Comparison of ENCODE assay signal across 19 cellular contexts in genomic region chr15:80081390-80081789, GRCh38. TPM values are rescaled to one million over a fixed set of nuclear protein-coding genes. Genes with fewer than 3 reads are reported as not detected.
DNase-seq lines count a peak whose midpoint lies in the region; ATAC-seq, FAIRE-seq and TF ChIP-seq lines count a peak whose summit lies in the region.
"Had no signal": no experiment of that assay in that cellular context is flagged by ENCODE, and none has a peak within 500 bp of the region (broad histone marks: within the 10 kb centered on the region; RNA-seq: fewer than 3 reads in every experiment).

No MANE protein-coding gene starts in this region.

- H3K4me2 ChIP-seq in Karpas-422 (ENCODE audit: low read depth, low read length, poor library complexity, severe bottlenecking), result no peak overlapping the region

- H3K27ac ChIP-seq in Karpas-422 (ENCODE audit: low read length) (peak overlapping the region; percentile 30), testis (no peak overlapping the region), SJCRH30 (no peak overlapping the region)
- H3K27ac ChIP-seq: left ventricle myocardium inferior, vagina had no signal

- H3K4me1 Mint-ChIP-seq in T-helper 17 cell (peaks cover 23% of the 10 kb centered on the region), natural killer cell (peaks cover 37 to 41% of the 10 kb centered on the region in 2 donors)

- no peaks in the 10 kb centered on the region for H3K9me2 ChIP-seq in Karpas-422 (replicated peaks; ENCODE audit: insufficient read depth, low read length)

- peak; percentile 74 for FAIRE-seq in GM12892 (lab: Jason Lieb, UNC)

- no peak overlapping the region for H2AFZ ChIP-seq in Karpas-422 (ENCODE audit: low read length)

- H3K36me3 Mint-ChIP-seq in T-helper 17 cell (ENCODE audit: low read depth) (no peaks in the 10 kb centered on the region), natural killer cell (no peaks in the 10 kb centered on the region)

- ATAC-seq in T-helper 17 cell (peak; percentile 46), natural killer cell (peak; percentile 50 to 74 (median 60)), HG03139 (IDR thresholded peaks at IDR 0.05; ENCODE audit: unreplicated experiment) (no peak)

- H3K36me3 ChIP-seq in Karpas-422 (ENCODE audit: insufficient read depth, low read length), result peaks cover 9% of the 10 kb centered on the region; the same call in 1 of the 2 replicates
- peaks cover 4% of the 10 kb centered on the region for H3K36me3 ChIP-seq in testis (ENCODE audit: low read depth, missing control alignments)
- 0 out of 2 replicates have a peak, but pooled peaks cover 4% of the 10 kb centered on the region for H3K36me3 ChIP-seq in SJCRH30
- H3K36me3 ChIP-seq: left ventricle myocardium inferior, vagina had no signal

- H3K27me3 Mint-ChIP-seq in T-helper 17 cell (no peaks in the 10 kb centered on the region), natural killer cell (ENCODE audit: low read depth in 2 of 2) (no peaks in the 10 kb centered on the region)
- H3K27me3 Mint-ChIP-seq: activated CD4-positive, alpha-beta T cell treated with anti-CD3 and anti-CD28 coated beads, Interleukin-2, amount 10 ng/mL, durations not matched to agents 7 days and 5 days had no signal

- H3K79me2 ChIP-seq in Karpas-422 (ENCODE audit: low read length), result peaks cover 96% of the 10 kb centered on the region

- intact Hi-C loops in natural killer cell (cut with micrococcal nuclease), result no loop called here
- intact Hi-C loops in testis (cut with DNase I; ENCODE audit: low total_unique reads), result no loop called here

- DNase-seq in GM12892 (ENCODE audit: insufficient read length) (no peak), Karpas-422 (peak; percentile 79), T-helper 17 cell (no peak), natural killer cell (no peak), amniotic stem cell (lab: John Stamatoyannopoulos, UW) (no peak), testis (no peak), SJCRH30 (no peak)
- DNase-seq: activated CD4-positive, alpha-beta T cell treated with anti-CD3 and anti-CD28 coated beads, Interleukin-2, amount 10 ng/mL, durations not matched to agents 7 days and 5 days; aorta; C1 segment of cervical spinal cord; hippocampal formation; left ventricle myocardium inferior; NCI-H2081; nephron progenitor cell; NK-92 treated with Interleukin-12 subunit alpha and Interleukin-12 subunit beta, amount 100 ng/mL, for 24 hours; stimulated activated CD4-positive, alpha-beta T cell treated with anti-CD3 and anti-CD28 coated beads, Interleukin-2, amount 100 ng/mL, for 48 hours had no signal

- H3K4me3 Mint-ChIP-seq in T-helper 17 cell, result no peak overlapping the region
- no peak overlapping the region for H3K4me3 Mint-ChIP-seq in natural killer cell
- H3K4me3 Mint-ChIP-seq: activated CD4-positive, alpha-beta T cell treated with anti-CD3 and anti-CD28 coated beads, Interleukin-2, amount 10 ng/mL, durations not matched to agents 7 days and 5 days; activated T-helper 1 cell treated with anti-CD3 and anti-CD28 coated beads, Interleukin-12 subunit alpha, Interleukin-12 subunit beta, Interleukin-2, Interleukin-4 antibody, amounts not matched to agents 30 ng/mL and 10 ng/mL and 1 ng/mL, durations not matched to agents 14 hours and 24 hours and 36 hours; nephron progenitor cell had no signal

- H3K4me1 ChIP-seq in Karpas-422 (ENCODE audit: low read length) (peaks cover 16% of the 10 kb centered on the region), testis (no peaks in the 10 kb centered on the region), SJCRH30 (no peaks in the 10 kb centered on the region)
- H3K4me1 ChIP-seq: vagina had no signal

- TF ChIP-seq CTCF in natural killer cell (IDR thresholded peaks at IDR 0.05), result no peak
- no peak for TF ChIP-seq CTCF in testis (IDR thresholded peaks at IDR 0.05)

- H3K27ac Mint-ChIP-seq in T-helper 17 cell (no peak overlapping the region), natural killer cell (peak overlapping the region; percentile 7 to 68)
- H3K27ac Mint-ChIP-seq: activated CD4-positive, alpha-beta T cell treated with anti-CD3 and anti-CD28 coated beads, Interleukin-2, amount 10 ng/mL, durations not matched to agents 7 days and 5 days; activated T-helper 1 cell treated with anti-CD3 and anti-CD28 coated beads, Interleukin-12 subunit alpha, Interleukin-12 subunit beta, Interleukin-2, Interleukin-4 antibody, amounts not matched to agents 30 ng/mL and 10 ng/mL and 1 ng/mL, durations not matched to agents 14 hours and 24 hours and 36 hours; nephron progenitor cell had no signal

- no peaks in the 10 kb centered on the region for H3K9me3 Mint-ChIP-seq in natural killer cell
- H3K9me3 Mint-ChIP-seq: activated CD4-positive, alpha-beta T cell treated with anti-CD3 and anti-CD28 coated beads, Interleukin-2, amount 10 ng/mL, durations not matched to agents 7 days and 5 days; activated T-helper 1 cell treated with anti-CD3 and anti-CD28 coated beads, Interleukin-12 subunit alpha, Interleukin-12 subunit beta, Interleukin-2, Interleukin-4 antibody, amounts not matched to agents 30 ng/mL and 10 ng/mL and 1 ng/mL, durations not matched to agents 14 hours and 24 hours and 36 hours; nephron progenitor cell had no signal

- TF ChIP-seq POLR2A in GM12892 (IDR thresholded peaks at IDR 0.05; ENCODE audit: low read depth, low read length) (no peak), testis (IDR thresholded peaks at IDR 0.05) (no peak)

- 70 to 85% methylated on average over 2 of the region's 2 CpGs for WGBS in testis, 2 donors

- no peak overlapping the region for H3K4me3 ChIP-seq in Karpas-422 (ENCODE audit: low read length)
- no peak overlapping the region for H3K4me3 ChIP-seq in testis
- no peak overlapping the region for H3K4me3 ChIP-seq in SJCRH30
- H3K4me3 ChIP-seq: left ventricle myocardium inferior, vagina had no signal

- no peak overlapping the region for H3K9ac ChIP-seq in Karpas-422 (ENCODE audit: low read length)

- H3K27me3 ChIP-seq in Karpas-422 (ENCODE audit: low read length), result no peaks in the 10 kb centered on the region
- H3K27me3 ChIP-seq in testis, result no peaks in the 10 kb centered on the region
- H3K27me3 ChIP-seq in SJCRH30, result no peaks in the 10 kb centered on the region
- H3K27me3 ChIP-seq: vagina had no signal

- H4K20me1 ChIP-seq in Karpas-422 (ENCODE audit: insufficient read depth, low read depth, low read length), result no peaks in the 10 kb centered on the region

- H3K9me3 ChIP-seq in Karpas-422 (ENCODE audit: low read length) (no peaks in the 10 kb centered on the region), T-helper 17 cell (ENCODE audit: control insufficient read depth, low read length, poor library complexity, severe bottlenecking) (no peaks in the 10 kb centered on the region), testis (no peaks in the 10 kb centered on the region), SJCRH30 (replicated peaks) (no peaks in the 10 kb centered on the region)
- H3K9me3 ChIP-seq: left ventricle myocardium inferior, vagina had no signal

RNA-seq across cellular contexts. Expression of gene ZFAND6, which starts 21.9 kb away (rescaled TPM):
- polyA plus RNA-seq in GM12892 (2012; ENCODE audit: missing spikeins), result 73.6 TPM
- total RNA-seq in Karpas-422 (2014; rRNA removed; shearing (Covaris generic); ENCODE audit: low replicate concordance), result 114 and 174 TPM in 2 replicates
- 10 to 100 TPM; 85.5 to 91.6 TPM for total RNA-seq in T-helper 17 cell
- total RNA-seq in natural killer cell, result 100 to 1,000 TPM; 145 to 150 (median 148) TPM
- 100 to 1,000 TPM; 220 to 255 TPM for total RNA-seq in testis
- 251 TPM for polyA plus RNA-seq in testis (ENCODE audit: insufficient read depth, low read depth, low replicate concordance)
- total RNA-seq in SJCRH30 (2014; rRNA removed; shearing (Covaris generic)), result 118 and 123 TPM in 2 replicates
